Comparison of ENCODE assay signal across 1 cellular context in genomic region chr2:171574149-171574795, GRCh38.
TF ChIP-seq lines count a peak whose summit lies in the region.

No MANE protein-coding gene starts in this region.

TF ChIP-seq in HepG2, 621 proteins besides CTCF, POLR2A, EP300 and RAD21 (continued from another document):
- TF ChIP-seq ATF7 (IDR thresholded peaks at IDR 0.05) (no peak), ATF7 (CRISPR knock-in tag; IDR thresholded peaks at IDR 0.05) (no peak), EZH2 (conservative IDR thresholded peaks at IDR 0.05; ENCODE audit: low read depth, low read length) (no peak), RORA (CRISPR knock-in tag; IDR thresholded peaks at IDR 0.05) (no peak), E2F2 (CRISPR knock-in tag; IDR thresholded peaks at IDR 0.05; ENCODE audit: borderline replicate concordance) (no peak), ZKSCAN8 (CRISPR knock-in tag; IDR thresholded peaks at IDR 0.05; ENCODE audit: borderline replicate concordance) (no peak)
